Comparison of ENCODE assay signal across 21 cellular contexts in the genomic region with DNA sequence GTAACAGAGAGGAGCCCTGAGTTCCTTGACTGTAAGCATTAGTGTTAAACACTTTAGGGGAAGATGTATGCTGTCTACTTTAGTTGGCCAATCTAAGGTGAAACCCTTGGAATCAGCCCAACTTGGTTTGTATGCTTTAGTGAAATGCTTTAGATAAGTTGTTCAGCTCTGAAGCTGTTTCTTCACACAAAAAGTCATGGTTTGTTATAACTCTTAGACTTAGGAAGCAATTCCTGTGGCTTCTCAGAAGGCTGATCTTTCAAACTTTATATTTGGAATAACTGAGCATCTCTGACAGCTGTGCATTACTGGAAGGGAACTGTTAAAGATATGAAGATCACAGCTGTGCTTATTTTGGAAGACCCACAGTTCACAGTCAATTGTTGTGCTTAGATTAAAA.
A peak's percentile ranks its signal among the peaks of the same experiment; 100 is the strongest.
DNase-seq lines count a peak whose midpoint lies in the region; TF ChIP-seq lines count a peak whose summit lies in the region.
"Had no signal": no experiment of that assay in that cellular context is flagged by ENCODE, and none has a peak within 500 bp of the region (broad histone marks: within the 10 kb centered on the region; RNA-seq: fewer than 3 reads in every experiment).

No MANE protein-coding gene starts in this region.

- DNase-seq in amniotic epithelial cell (ENCODE audit: low read depth) (peak; percentile 24), fibroblast of peridontal ligament (ENCODE audit: extremely low read depth) (peak; percentile 37), myocyte (ENCODE audit: low read depth) (peak; percentile 58), smooth muscle cell of the brain vasculature (ENCODE audit: low read depth, low spot score) (peak; percentile 41), NCI-H1092 (lab: John Stamatoyannopoulos, UW) (no peak), type B pancreatic cell (ENCODE audit: extremely low spot score, unreplicated experiment) (no peak), GM13977 (ENCODE audit: low spot score) (no peak), MV-4-11 (lab: John Stamatoyannopoulos, UW) (no peak)
- DNase-seq: Caco-2; CD4-positive, alpha-beta memory T cell; DMS 273 treated with DMSO at 0.1 percent for 48 hours; DMS79 treated with DMSO at 0.1 percent for 48 hours; NCI-H1048; NCI-H1436; NCI-H187 treated with DMSO at 0.1 percent for 48 hours; NCI-H226; NCI-H510A treated with DMSO at 0.1 percent for 48 hours; NCI-H748 treated with DMSO at 0.1 percent for 48 hours; NK-92 treated with Interleukin-12 subunit alpha and Interleukin-12 subunit beta, amount 100 ng/mL, for 24 hours had no signal

- H3K27me3 Mint-ChIP-seq in type B pancreatic cell, result no peaks in the 10 kb centered on the region
- H3K27me3 Mint-ChIP-seq: CD4-positive, alpha-beta memory T cell; IgD-negative memory B cell had no signal

- no peaks in the 10 kb centered on the region for H3K36me3 Mint-ChIP-seq in type B pancreatic cell
- H3K36me3 Mint-ChIP-seq: CD4-positive, alpha-beta memory T cell; IgD-negative memory B cell had no signal

- in situ Hi-C loops in GM13977 (cut with MboI; ENCODE audit: low pct_unique_long_range_greater_than_20kb, low sequenced_read_pairs, unreplicated experiment), result no loop called here

- H3K4me1 Mint-ChIP-seq in type B pancreatic cell (ENCODE audit: unreplicated experiment), result no peaks in the 10 kb centered on the region
- H3K4me1 Mint-ChIP-seq: CD4-positive, alpha-beta memory T cell; GM23338; IgD-negative memory B cell had no signal

- TF ChIP-seq CTCF in type B pancreatic cell (conservative IDR thresholded peaks at IDR 0.05), result no peak
- TF ChIP-seq CTCF in GM13977 (IDR thresholded peaks at IDR 0.05; ENCODE audit: extremely low read depth, insufficient read depth, missing control alignments), result no peak

- H3K9me3 Mint-ChIP-seq in type B pancreatic cell, result no peaks in the 10 kb centered on the region

- H3K4me3 Mint-ChIP-seq in type B pancreatic cell, result no peak overlapping the region
- H3K4me3 Mint-ChIP-seq: CD4-positive, alpha-beta memory T cell; GM23338; IgD-negative memory B cell had no signal

- no peak overlapping the region for H3K27ac Mint-ChIP-seq in type B pancreatic cell
- H3K27ac Mint-ChIP-seq: CD4-positive, alpha-beta memory T cell; GM23338 had no signal

Comparison
In these comparisons a context has a peak if more than half of its experiments do, and no peak if none do; other contexts are left out.
1. DNase-seq: peak in amniotic epithelial cell (single experiment), fibroblast of peridontal ligament (single experiment), myocyte (single experiment) and smooth muscle cell of the brain vasculature (single experiment); none in NCI-H1092 (single experiment), type B pancreatic cell (single experiment), GM13977 (single experiment) and MV-4-11 (single experiment).